ENCODE assay signal across 22 cellular contexts in the genomic region with DNA sequence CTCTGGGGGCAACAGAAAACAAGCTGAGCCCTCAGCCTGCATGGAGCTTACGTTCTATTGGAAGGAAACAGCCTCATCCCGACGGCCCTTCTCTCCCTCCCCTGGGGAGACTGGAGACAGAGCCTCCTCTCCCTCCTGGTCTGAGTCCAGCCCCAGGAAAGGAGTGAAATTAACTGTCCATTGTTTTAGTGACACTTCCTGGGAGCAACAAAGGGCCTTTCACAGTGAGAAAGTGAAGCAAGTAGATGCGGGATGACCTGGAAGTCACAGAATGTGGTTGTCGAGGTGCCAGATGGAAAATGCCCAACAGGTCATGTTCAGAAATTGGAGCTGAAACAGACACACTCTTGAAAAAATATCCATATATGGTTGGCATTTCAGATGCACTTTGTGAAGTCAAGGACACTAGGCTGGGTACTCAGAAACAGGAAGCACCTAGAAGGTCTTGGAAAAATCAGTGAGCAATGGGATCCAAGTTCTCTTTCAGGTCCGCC.
"Had no signal": no experiment of that assay in that cellular context is flagged by ENCODE, and none has a peak within 500 bp of the region (broad histone marks: within the 10 kb centered on the region; RNA-seq: fewer than 3 reads in every experiment).

No MANE protein-coding gene starts in this region.

- H3K4me3 ChIP-seq: colonic mucosa, gastroesophageal sphincter, left lung, lung, prostate gland, right lobe of liver, tibial nerve, upper lobe of right lung, vagina had no signal

- H3K4me1 ChIP-seq: colonic mucosa, gastroesophageal sphincter, left lung, parathyroid adenoma, prostate gland, right lobe of liver, upper lobe of right lung, vagina had no signal

- H3K79me2 ChIP-seq: parathyroid adenoma had no signal

- H3K36me3 ChIP-seq: colonic mucosa, gastroesophageal sphincter, left lung, prostate gland, right lobe of liver, tibial nerve, upper lobe of right lung, vagina had no signal

- H3K4me1 Mint-ChIP-seq: immature natural killer cell; naive thymus-derived CD8-positive, alpha-beta T cell; stimulated activated memory B cell treated with anti-CD40 and anti-IgM and Interleukin-4, amounts not matched to agents 10 μg/mL and 1 μg/mL and 100 μg/mL, for 72 hours had no signal

- ATAC-seq: esophagus mucosa; gastroesophageal sphincter; left lung; naive thymus-derived CD8-positive, alpha-beta T cell; right lobe of liver; stimulated activated memory B cell treated with anti-CD40 and anti-IgM and Interleukin-4, amounts not matched to agents 10 μg/mL and 1 μg/mL and 100 μg/mL, for 72 hours; upper lobe of right lung had no signal

- H3K27ac Mint-ChIP-seq: immature natural killer cell; naive thymus-derived CD8-positive, alpha-beta T cell; stimulated activated memory B cell treated with anti-CD40 and anti-IgM and Interleukin-4, amounts not matched to agents 10 μg/mL and 1 μg/mL and 100 μg/mL, for 72 hours; stimulated activated naive CD8-positive, alpha-beta T cell treated with anti-CD3 and anti-CD28 coated beads, Interleukin-15, Interleukin-2, amounts not matched to agents 100 ng/mL and 50 ng/mL, for 24 hours had no signal

- H2AFZ ChIP-seq: parathyroid adenoma had no signal

- DNase-seq: cerebellar nuclear complex; colonic mucosa; effector CD4-positive, alpha-beta T cell; glutamatergic neuron; immature natural killer cell; left lung; mesendoderm; naive thymus-derived CD8-positive, alpha-beta T cell; nucleus accumbens; right lobe of liver; stimulated activated CD4-positive, alpha-beta T cell treated with anti-CD3 and anti-CD28 coated beads, Interleukin-4, amount 100 ng/mL, for 1 hour; stimulated activated CD8-positive, alpha-beta memory T cell treated with anti-CD3 and anti-CD28 coated beads, Interleukin-4, amount 100 ng/mL, for 48 hours; upper lobe of right lung had no signal

- H3K9ac ChIP-seq: parathyroid adenoma had no signal

- H3K36me3 Mint-ChIP-seq: immature natural killer cell; naive thymus-derived CD8-positive, alpha-beta T cell; stimulated activated memory B cell treated with anti-CD40 and anti-IgM and Interleukin-4, amounts not matched to agents 10 μg/mL and 1 μg/mL and 100 μg/mL, for 72 hours had no signal

- H3K4me3 Mint-ChIP-seq: immature natural killer cell; naive thymus-derived CD8-positive, alpha-beta T cell; stimulated activated memory B cell treated with anti-CD40 and anti-IgM and Interleukin-4, amounts not matched to agents 10 μg/mL and 1 μg/mL and 100 μg/mL, for 72 hours; stimulated activated naive CD8-positive, alpha-beta T cell treated with anti-CD3 and anti-CD28 coated beads, Interleukin-15, Interleukin-2, amounts not matched to agents 100 ng/mL and 50 ng/mL, for 24 hours had no signal

- H3K27me3 ChIP-seq: colonic mucosa, right lobe of liver, tibial nerve, upper lobe of right lung, vagina had no signal

- H3K9me3 ChIP-seq: colonic mucosa, gastroesophageal sphincter, left lung, prostate gland, right lobe of liver, tibial nerve, upper lobe of right lung, vagina had no signal

- H3K27me3 Mint-ChIP-seq: stimulated activated naive CD8-positive, alpha-beta T cell treated with anti-CD3 and anti-CD28 coated beads, Interleukin-15, Interleukin-2, amounts not matched to agents 100 ng/mL and 50 ng/mL, for 24 hours had no signal

- H3K27ac ChIP-seq: colonic mucosa, gastroesophageal sphincter, left lung, parathyroid adenoma, prostate gland, right lobe of liver, tibial nerve, upper lobe of right lung, vagina had no signal
